Comparison of ENCODE assay signal across 14 cellular contexts in genomic region chr3:78668302-78668701, GRCh38.
DNase-seq lines count a peak whose midpoint lies in the region; ATAC-seq and TF ChIP-seq lines count a peak whose summit lies in the region.
"Had no signal": no experiment of that assay in that cellular context is flagged by ENCODE, and none has a peak within 500 bp of the region (broad histone marks: within the 10 kb centered on the region; RNA-seq: fewer than 3 reads in every experiment).

No MANE protein-coding gene starts in this region.

- H3K9me3 ChIP-seq in gastroesophageal sphincter, result no peaks in the 10 kb centered on the region
- H3K9me3 ChIP-seq: HAP-1 had no signal

- DNase-seq in NCI-H1092 treated with DMSO at 0.1 percent for 48 hours (lab: John Stamatoyannopoulos, UW) (peak; percentile 31), NCI-H1092 (lab: John Stamatoyannopoulos, UW) (no peak), DMS53 (lab: John Stamatoyannopoulos, UW) (peak; percentile 63), NCI-H345 treated with DMSO at 0.1 percent for 48 hours (lab: John Stamatoyannopoulos, UW; ENCODE audit: unreplicated experiment) (peak; percentile 70), epithelial cell of esophagus (ENCODE audit: low read depth) (peak; percentile 25)
- DNase-seq in NK-92 treated with Interleukin-12 subunit alpha and Interleukin-12 subunit beta, amount 100 ng/mL, for 24 hours (lab: John Stamatoyannopoulos, UW), result no peak
- DNase-seq: CD4-positive, CD25-positive, alpha-beta regulatory T cell; DMS79 treated with DMSO at 0.1 percent for 48 hours; NCI-H1694 treated with DMSO at 0.1 percent for 48 hours; NCI-H524 treated with DMSO at 0.1 percent for 48 hours had no signal

- WGBS in gastroesophageal sphincter (ENCODE audit: low coverage in 1 of 2), 2 donors, result 44 to 88% methylated on average over 2 of the region's 2 CpGs

- H3K27me3 ChIP-seq in gastroesophageal sphincter, result no peaks in the 10 kb centered on the region

- ATAC-seq in HG02642 (IDR thresholded peaks at IDR 0.05; ENCODE audit: poor library complexity, unreplicated experiment) (no peak), gastroesophageal sphincter (no peak)

- H3K4me3 ChIP-seq in epithelial cell of esophagus (ENCODE audit: low read length) (no peak overlapping the region), gastroesophageal sphincter (no peak overlapping the region)
- H3K4me3 ChIP-seq: HAP-1 had no signal

- no peak overlapping the region for H3K27ac ChIP-seq in gastroesophageal sphincter
- H3K27ac ChIP-seq: 22Rv1 had no signal

- TF ChIP-seq EP300 in gastroesophageal sphincter (IDR thresholded peaks at IDR 0.05), result no peak

- H3K4me1 ChIP-seq in gastroesophageal sphincter, result no peaks in the 10 kb centered on the region

- no peak for TF ChIP-seq CTCF in epithelial cell of esophagus (IDR thresholded peaks at IDR 0.05; ENCODE audit: insufficient read depth, low read depth, low read length, missing control alignments)
- no peak for TF ChIP-seq CTCF in gastroesophageal sphincter (IDR thresholded peaks at IDR 0.05)

- H3K36me3 ChIP-seq in gastroesophageal sphincter, result no peaks in the 10 kb centered on the region

- no peak for TF ChIP-seq POLR2A in gastroesophageal sphincter (IDR thresholded peaks at IDR 0.05)

Comparison
In these comparisons a context has a peak if more than half of its experiments do, and no peak if none do; other contexts are left out.
1. DNase-seq: peak in NCI-H1092 treated with DMSO at 0.1 percent for 48 hours (single experiment), DMS53 (single experiment), NCI-H345 treated with DMSO at 0.1 percent for 48 hours (single experiment) and epithelial cell of esophagus (single experiment); none in NCI-H1092 (single experiment) and NK-92 treated with Interleukin-12 subunit alpha and Interleukin-12 subunit beta, amount 100 ng/mL, for 24 hours (single experiment).